In genomic region chr1:185288435-185288834, GRCh38 we compare ENCODE assay signal across 26 cellular contexts.
"Had no signal": no experiment of that assay in that cellular context is flagged by ENCODE, and none has a peak within 500 bp of the region (broad histone marks: within the 10 kb centered on the region; RNA-seq: fewer than 3 reads in every experiment).

No MANE protein-coding gene starts in this region.

- H2AFZ ChIP-seq: parathyroid adenoma had no signal

- H3K79me2 ChIP-seq: parathyroid adenoma had no signal

- ATAC-seq: effector memory CD8-positive, alpha-beta T cell; heart right ventricle; left lobe of liver; sciatic nerve; stimulated activated naive CD8-positive, alpha-beta T cell treated with anti-CD3 and anti-CD28 coated beads, Interleukin-15, amount 100 ng/mL, for 72 hours had no signal

- H3K27me3 ChIP-seq: esophagus squamous epithelium, heart right ventricle, neutrophil, right atrium auricular region, suprapubic skin, transverse colon had no signal

- H3K27me3 Mint-ChIP-seq: effector memory CD8-positive, alpha-beta T cell; memory B cell; stimulated activated naive CD8-positive, alpha-beta T cell treated with anti-CD3 and anti-CD28 coated beads, Interleukin-15, amount 100 ng/mL, for 72 hours had no signal

- H3K36me3 ChIP-seq: esophagus squamous epithelium, prostate gland, right atrium auricular region, suprapubic skin, transverse colon had no signal

- H3K4me3 Mint-ChIP-seq: effector memory CD8-positive, alpha-beta T cell; memory B cell; stimulated activated naive CD8-positive, alpha-beta T cell treated with anti-CD3 and anti-CD28 coated beads, Interleukin-15, amount 100 ng/mL, for 72 hours had no signal

- H3K9ac ChIP-seq: parathyroid adenoma had no signal

- H3K4me3 ChIP-seq: esophagus squamous epithelium, heart right ventricle, lung, prostate gland, right atrium auricular region, smooth muscle cell, suprapubic skin, transverse colon had no signal

- H3K4me1 ChIP-seq: esophagus squamous epithelium, parathyroid adenoma, prostate gland had no signal

- DNase-seq: cortex of kidney; effector memory CD8-positive, alpha-beta T cell; esophagus squamous epithelium; foreskin melanocyte; glutamatergic neuron; heart right ventricle; hippocampal formation; stimulated activated CD4-positive, alpha-beta T cell treated with anti-CD3 and anti-CD28 coated beads, Interleukin-12 subunit alpha, Interleukin-12 subunit beta, amount 100 ng/mL, for 4 hours; stimulated activated CD4-positive, alpha-beta T cell treated with anti-CD3 and anti-CD28 coated beads, Interleukin-1b, Interleukin-23, amount 100 ng/mL, for 48 hours; stimulated activated CD4-positive, alpha-beta T cell treated with anti-CD3 and anti-CD28 coated beads, Interleukin-4, amount 100 ng/mL, for 1 hour; stimulated activated CD8-positive, alpha-beta memory T cell treated with anti-CD3 and anti-CD28 coated beads, Interleukin-4, amount 100 ng/mL, for 48 hours; stimulated activated naive CD4-positive, alpha-beta T cell; stimulated activated naive CD8-positive, alpha-beta T cell treated with anti-CD3 and anti-CD28 coated beads, Interleukin-15, amount 100 ng/mL, for 72 hours; transverse colon had no signal

- H3K27ac Mint-ChIP-seq: effector memory CD8-positive, alpha-beta T cell; memory B cell; stimulated activated naive CD8-positive, alpha-beta T cell treated with anti-CD3 and anti-CD28 coated beads, Interleukin-15, amount 100 ng/mL, for 72 hours had no signal

- H3K9me3 ChIP-seq: esophagus squamous epithelium, neutrophil, prostate gland, right atrium auricular region, suprapubic skin, transverse colon had no signal

- H3K27ac ChIP-seq: esophagus squamous epithelium, neutrophil, parathyroid adenoma, prostate gland, suprapubic skin, transverse colon had no signal

- FAIRE-seq: endometrium, keratinocyte had no signal

- H3K9me3 Mint-ChIP-seq: stimulated activated naive CD8-positive, alpha-beta T cell treated with anti-CD3 and anti-CD28 coated beads, Interleukin-15, amount 100 ng/mL, for 72 hours had no signal

- H3K4me2 ChIP-seq: smooth muscle cell had no signal
